In genomic region chr14:67814826-67815225, GRCh38 we compare ENCODE assay signal across 11 cellular contexts. TPM values are rescaled to one million over a fixed set of nuclear protein-coding genes. Genes with fewer than 3 reads are reported as not detected.
DNase-seq lines count a peak whose midpoint lies in the region; ATAC-seq and FAIRE-seq lines count a peak whose summit lies in the region.
"Had no signal": no experiment of that assay in that cellular context is flagged by ENCODE, and none has a peak within 500 bp of the region (broad histone marks: within the 10 kb centered on the region; RNA-seq: fewer than 3 reads in every experiment).

No MANE protein-coding gene starts in this region.

- H3K27me3 ChIP-seq in ACC112 (ENCODE audit: insufficient read depth, low read length) = no peaks in the 10 kb centered on the region
- H3K27me3 ChIP-seq in GM23248 (replicated peaks; ENCODE audit: insufficient read depth) = no peaks in the 10 kb centered on the region
- no peaks in the 10 kb centered on the region for H3K27me3 ChIP-seq in small intestine (ENCODE audit: control insufficient read depth in 2 of 2, insufficient read depth in 2 of 2, low read length in 2 of 2)
- H3K27me3 ChIP-seq: adrenal gland had no signal

- no peak overlapping the region for H3K4me2 ChIP-seq in GM23248 (ENCODE audit: unreplicated experiment)

- no peaks in the 10 kb centered on the region for H3K9me3 ChIP-seq in GM23248 (ENCODE audit: low read depth)
- H3K9me3 ChIP-seq in small intestine (ENCODE audit: control insufficient read depth, low read depth) = no peaks in the 10 kb centered on the region
- H3K9me3 ChIP-seq: adrenal gland had no signal

- H3K27ac ChIP-seq in ACC112 (ENCODE audit: low read depth, low read length) = 0 out of 2 replicates have a peak overlapping the region, but pooled peaks have one; percentile 67
- H3K27ac ChIP-seq in GM23248 = no peak overlapping the region
- no peak overlapping the region for H3K27ac ChIP-seq in small intestine (ENCODE audit: low read depth in 1 of 2, low read length in 1 of 2)
- H3K27ac ChIP-seq: epithelial cell of prostate had no signal

- 66 to 82% methylated on average over 2 of the region's 2 CpGs for WGBS in GM23248 (ENCODE audit: low coverage in 1 of 2, low lambda C conversion rate in 2 of 2, missing lambda C conversion rate in 2 of 2), 2 experiments
- 64 to 67% (median 65%) methylated on average over 2 of the region's 2 CpGs for whole genome bisulfite sequencing in small intestine, 3 donors

- H3K9me2 ChIP-seq in GM23248 (ENCODE audit: insufficient read depth) = no peaks in the 10 kb centered on the region

- H2AFZ ChIP-seq in ACC112 (ENCODE audit: low read length, unreplicated experiment) (no peak overlapping the region), GM23248 (no peak overlapping the region)

- POLR2A ChIA-PET in activated CD8-positive, alpha-beta T cell treated with anti-CD3 and anti-CD28 coated beads, Interleukin-2, amount 10 ng/mL, durations not matched to agents 7 days and 5 days (lab: Charles Lee) = no interaction called here

- H3K4me1 Mint-ChIP-seq in activated CD8-positive, alpha-beta T cell treated with anti-CD3 and anti-CD28 coated beads, Interleukin-2, amount 10 ng/mL, durations not matched to agents 7 days and 5 days (ENCODE audit: low read depth) = peaks cover 39% of the 10 kb centered on the region
- peaks cover 35 to 55% of the 10 kb centered on the region in 2 donors for H3K4me1 Mint-ChIP-seq in immature natural killer cell

- peaks cover 16% of the 10 kb centered on the region for H3K79me2 ChIP-seq in ACC112 (ENCODE audit: control insufficient read depth, insufficient read depth, low read length, unreplicated experiment)
- H3K79me2 ChIP-seq in GM23248 (ENCODE audit: insufficient read depth) = peaks cover 18% of the 10 kb centered on the region

- no peaks in the 10 kb centered on the region for H3K27me3 Mint-ChIP-seq in activated CD8-positive, alpha-beta T cell treated with anti-CD3 and anti-CD28 coated beads, Interleukin-2, amount 10 ng/mL, durations not matched to agents 7 days and 5 days (ENCODE audit: low read depth)
- peaks cover 5 to 12% (median 7%) of the 10 kb centered on the region in 3 donors for H3K27me3 Mint-ChIP-seq in immature natural killer cell (ENCODE audit: low read depth in 3 of 3)

- peaks cover 8% of the 10 kb centered on the region for H3K36me3 Mint-ChIP-seq in activated CD8-positive, alpha-beta T cell treated with anti-CD3 and anti-CD28 coated beads, Interleukin-2, amount 10 ng/mL, durations not matched to agents 7 days and 5 days (ENCODE audit: low read depth)
- peaks cover 4 to 26% (median 18%) of the 10 kb centered on the region in 3 donors for H3K36me3 Mint-ChIP-seq in immature natural killer cell

- H3K4me3 ChIP-seq in ACC112 (ENCODE audit: low read depth, low read length) = peak overlapping the region; percentile 91
- H3K4me3 ChIP-seq in GM23248 = peak overlapping the region; percentile 90
- H3K4me3 ChIP-seq in small intestine (ENCODE audit: low read depth in 1 of 2, low read length in 2 of 2) = no peak overlapping the region

- H3K36me3 ChIP-seq in ACC112 (ENCODE audit: insufficient read depth, low read length) (peaks cover 34% of the 10 kb centered on the region), GM23248 (ENCODE audit: low read depth) (peaks cover 26% of the 10 kb centered on the region), small intestine (ENCODE audit: control insufficient read depth in 2 of 2, insufficient read depth in 2 of 2, low read length in 2 of 2) (peaks cover 1 to 4% of the 10 kb centered on the region in 2 donors)

- H3K9me3 Mint-ChIP-seq in activated CD8-positive, alpha-beta T cell treated with anti-CD3 and anti-CD28 coated beads, Interleukin-2, amount 10 ng/mL, durations not matched to agents 7 days and 5 days (ENCODE audit: insufficient read depth) = no peaks in the 10 kb centered on the region
- no peaks in the 10 kb centered on the region for H3K9me3 Mint-ChIP-seq in immature natural killer cell

- CTCF ChIA-PET in activated CD8-positive, alpha-beta T cell treated with anti-CD3 and anti-CD28 coated beads, Interleukin-2, amount 10 ng/mL, durations not matched to agents 7 days and 5 days (lab: Charles Lee) = interaction anchor here (0.7 to 1.4 kb wide), 2 partner anchors 9 to 12 kb away, joined by 3 read pairs; no protein-coding TSS in a partner anchor

- H3K9ac ChIP-seq in GM23248 = peak overlapping the region; percentile 90

- no peaks in the 10 kb centered on the region for H3F3A ChIP-seq in GM23248 (ENCODE audit: insufficient read depth)

- H3K27ac Mint-ChIP-seq in activated CD8-positive, alpha-beta T cell treated with anti-CD3 and anti-CD28 coated beads, Interleukin-2, amount 10 ng/mL, durations not matched to agents 7 days and 5 days = peak overlapping the region; percentile 96
- peak overlapping the region in 5 of 6 donors; percentile 22 to 94 (median 40) for H3K27ac Mint-ChIP-seq in immature natural killer cell

- peaks cover 10% of the 10 kb centered on the region for H3K4me1 ChIP-seq in ACC112 (ENCODE audit: control insufficient read depth, insufficient read depth, low read length, unreplicated experiment)
- H3K4me1 ChIP-seq in GM23248 (ENCODE audit: insufficient read depth) = peaks cover 9% of the 10 kb centered on the region
- peaks cover 0 to 4% of the 10 kb centered on the region in 2 donors for H3K4me1 ChIP-seq in small intestine (ENCODE audit: control insufficient read depth in 2 of 2, insufficient read depth in 1 of 2, low read depth in 1 of 2, low read length in 1 of 2)

- FAIRE-seq in small intestine (lab: Jason Lieb, UNC) = no peak
- FAIRE-seq: TTC549 had no signal

- no peak for ATAC-seq in activated CD8-positive, alpha-beta T cell treated with anti-CD3 and anti-CD28 coated beads, Interleukin-2, amount 10 ng/mL, durations not matched to agents 7 days and 5 days

- in situ Hi-C loops in GM23248 (cut with MboI) = no loop called here

- DNase-seq in GM23248 = peak; percentile 5
- DNase-seq in activated CD8-positive, alpha-beta T cell treated with anti-CD3 and anti-CD28 coated beads, Interleukin-2, amount 10 ng/mL, durations not matched to agents 7 days and 5 days = no peak
- DNase-seq in immature natural killer cell = no peak
- no peak for DNase-seq in stimulated activated naive CD4-positive, alpha-beta T cell (lab: John Stamatoyannopoulos, UW)
- no peak for DNase-seq in NCI-H524 treated with DMSO at 0.1 percent for 48 hours (lab: John Stamatoyannopoulos, UW)
- no peak for DNase-seq in germinal center (ENCODE audit: low spot score)
- no peak for DNase-seq in small intestine
- DNase-seq: adrenal gland had no signal

- H3K4me3 Mint-ChIP-seq in activated CD8-positive, alpha-beta T cell treated with anti-CD3 and anti-CD28 coated beads, Interleukin-2, amount 10 ng/mL, durations not matched to agents 7 days and 5 days = peak overlapping the region; percentile 95
- peak overlapping the region; percentile 90 to 100 (median 97) for H3K4me3 Mint-ChIP-seq in immature natural killer cell

- H4K20me1 ChIP-seq in GM23248 (ENCODE audit: insufficient read depth) = no peaks in the 10 kb centered on the region

RNA-seq across cellular contexts. Expression of gene ZFYVE26, which starts 1.6 kb away (rescaled TPM):
- 10.8 and 11.6 TPM in 2 replicates for total RNA-seq in GM23248 (2014; rRNA removed; shearing (Covaris generic))
- 2.7 and 3.9 TPM in 2 replicates for polyA plus RNA-seq in GM23248 (2016; fragmentation: Nextera tagmentation; extraction: Ambion mirVana)
- total RNA-seq in activated CD8-positive, alpha-beta T cell treated with anti-CD3 and anti-CD28 coated beads, Interleukin-2, amount 10 ng/mL, durations not matched to agents 7 days and 5 days = 10 to 100 TPM; 22.6 to 22.9 TPM
- 1 to 10 TPM in 2 of 3 donors, not detected in 1; 3.1 to 4.3 TPM for polyA plus RNA-seq in immature natural killer cell
- polyA plus RNA-seq in small intestine = 1 to 10 TPM; 3.2 to 5.1 (median 4.2) TPM

RNA-seq across cellular contexts. Expression of gene RAD51B, which starts 4.8 kb away (rescaled TPM):
- 4.0 and 7.7 TPM in 2 replicates for total RNA-seq in GM23248 (2014; rRNA removed; shearing (Covaris generic))
- 8.8 and 9.3 TPM in 2 replicates for polyA plus RNA-seq in GM23248 (2016; fragmentation: Nextera tagmentation; extraction: Ambion mirVana)
- total RNA-seq in activated CD8-positive, alpha-beta T cell treated with anti-CD3 and anti-CD28 coated beads, Interleukin-2, amount 10 ng/mL, durations not matched to agents 7 days and 5 days = 10 to 100 TPM; 34.1 to 38.8 TPM
- 10 to 100 TPM; 17.6 to 20.8 (median 17.7) TPM for polyA plus RNA-seq in immature natural killer cell
- 1 to 10 TPM; 1.1 to 5.1 (median 3.1) TPM for polyA plus RNA-seq in small intestine

Comparison
In these comparisons a context has a peak if more than half of its experiments do, and no peak if none do; other contexts are left out.
1. H3K4me3 ChIP-seq: peak in ACC112 (single experiment) and GM23248 (single experiment); none in small intestine (0 of 2).